In the genomic region with DNA sequence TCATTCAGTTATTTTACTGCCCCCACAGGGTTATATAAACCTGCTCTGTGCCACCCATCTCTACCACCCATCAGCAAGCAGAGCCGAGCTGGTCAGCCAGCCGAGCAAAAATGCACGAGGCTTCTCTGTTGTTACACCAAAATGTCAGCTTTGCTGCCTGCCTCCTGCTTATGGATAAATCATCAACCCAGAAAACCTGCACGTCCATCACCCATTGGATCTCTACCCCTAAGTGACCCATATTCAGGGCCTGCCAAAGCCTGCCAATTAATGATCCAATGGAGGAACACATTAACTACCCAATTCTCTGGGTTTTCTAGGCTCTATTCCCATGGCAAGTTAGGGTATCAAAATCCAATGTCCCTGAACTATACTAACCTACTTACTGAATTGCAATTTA, we compare ENCODE assay signal across 1 cellular context.
TF ChIP-seq lines count a peak whose summit lies in the region.

No MANE protein-coding gene starts in this region.

TF ChIP-seq in H1, 55 proteins besides CTCF, POLR2A, EP300 and RAD21 (continued from another document):
- TF ChIP-seq, protein P1, sequence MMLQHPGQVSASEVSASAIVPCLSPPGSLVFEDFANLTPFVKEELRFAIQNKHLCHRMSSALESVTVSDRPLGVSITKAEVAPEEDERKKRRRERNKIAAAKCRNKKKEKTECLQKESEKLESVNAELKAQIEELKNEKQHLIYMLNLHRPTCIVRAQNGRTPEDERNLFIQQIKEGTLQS (IDR thresholded peaks at IDR 0.05; ENCODE audit: insufficient read depth, low read depth, low read length) = no peak
- TF ChIP-seq TAF7 (optimal IDR thresholded peaks at IDR 0.05; ENCODE audit: borderline replicate concordance, low read depth, low read length) (no peak), TEAD4 (IDR thresholded peaks at IDR 0.05; ENCODE audit: low read depth, low read length) (no peak), BCL11A (IDR thresholded peaks at IDR 0.05; ENCODE audit: low read depth in 2 of 2, low read length in 2 of 2) (no peak), SIRT6 (IDR thresholded peaks at IDR 0.05; ENCODE audit: low read length) (no peak)
- TF ChIP-seq, protein P2, sequence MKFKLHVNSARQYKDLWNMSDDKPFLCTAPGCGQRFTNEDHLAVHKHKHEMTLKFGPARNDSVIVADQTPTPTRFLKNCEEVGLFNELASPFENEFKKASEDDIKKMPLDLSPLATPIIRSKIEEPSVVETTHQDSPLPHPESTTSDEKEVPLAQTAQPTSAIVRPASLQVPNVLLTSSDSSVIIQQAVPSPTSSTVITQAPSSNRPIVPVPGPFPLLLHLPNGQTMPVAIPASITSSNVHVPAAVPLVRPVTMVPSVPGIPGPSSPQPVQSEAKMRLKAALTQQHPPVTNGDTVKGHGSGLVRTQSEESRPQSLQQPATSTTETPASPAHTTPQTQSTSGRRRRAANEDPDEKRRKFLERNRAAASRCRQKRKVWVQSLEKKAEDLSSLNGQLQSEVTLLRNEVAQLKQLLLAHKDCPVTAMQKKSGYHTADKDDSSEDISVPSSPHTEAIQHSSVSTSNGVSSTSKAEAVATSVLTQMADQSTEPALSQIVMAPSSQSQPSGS (IDR thresholded peaks at IDR 0.05; ENCODE audit: low read length) = no peak
